ENCODE assay signal across 22 cellular contexts in genomic region chrX:18133605-18134004, GRCh38.
"Had no signal": no experiment of that assay in that cellular context is flagged by ENCODE, and none has a peak within 500 bp of the region (broad histone marks: within the 10 kb centered on the region; RNA-seq: fewer than 3 reads in every experiment).

No MANE protein-coding gene starts in this region.

- H3K4me3 ChIP-seq: esophagus squamous epithelium, gastrocnemius medialis, heart right ventricle, left lung, lower lobe of right lung, mucosa of descending colon had no signal

- H3K36me3 ChIP-seq: esophagus squamous epithelium, gastrocnemius medialis, heart right ventricle, left lung, lower lobe of right lung had no signal

- H3K27ac ChIP-seq: epithelial cell of prostate, esophagus squamous epithelium, gastrocnemius medialis, heart right ventricle, left lung, lower lobe of right lung had no signal

- H3K9me3 ChIP-seq: esophagus squamous epithelium, gastrocnemius medialis, heart right ventricle, left lung, lower lobe of right lung, mucosa of descending colon had no signal

- ATAC-seq: effector memory CD8-positive, alpha-beta T cell; esophagus mucosa; gastrocnemius medialis; heart right ventricle; left cardiac atrium; left lung; left ventricle myocardium superior; lower lobe of right lung; mucosa of descending colon had no signal

- H3K4me1 ChIP-seq: esophagus squamous epithelium, gastrocnemius medialis, heart right ventricle, left lung, lower lobe of right lung had no signal

- H3K27me3 ChIP-seq: esophagus squamous epithelium, left lung had no signal

- DNase-seq: cortex of kidney; effector CD8-positive, alpha-beta T cell; effector memory CD8-positive, alpha-beta T cell; endodermal cell; erythroblast; esophagus squamous epithelium; foreskin fibroblast; foreskin melanocyte; gastrocnemius medialis; glutamatergic neuron; head of caudate nucleus; heart right ventricle; hippocampal formation; left cardiac atrium; left lung; left ventricle myocardium superior; lower lobe of right lung; mesenchymal stem cell; mucosa of descending colon; naive B cell had no signal
